Comparison of ENCODE assay signal across 14 cellular contexts in the genomic region with DNA sequence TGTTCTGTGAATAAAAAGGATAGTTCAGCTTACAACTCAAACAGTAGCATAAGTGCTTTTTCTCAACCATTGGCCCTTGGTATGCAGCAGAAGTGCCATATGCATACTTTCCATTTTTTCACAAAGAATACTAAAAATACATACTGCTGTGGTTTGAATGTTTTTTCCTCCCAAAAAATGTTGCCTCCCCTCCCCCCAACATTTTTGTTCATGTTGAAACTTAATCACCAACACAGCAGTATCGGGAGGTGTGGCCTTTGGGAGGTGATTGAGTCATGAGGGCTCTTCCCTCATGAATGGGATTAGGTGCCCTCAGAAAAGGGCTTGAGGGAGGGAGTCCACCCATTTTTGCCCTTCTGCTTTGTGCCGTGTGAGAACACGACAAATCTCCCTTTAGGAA.
DNase-seq lines count a peak whose midpoint lies in the region; ATAC-seq and TF ChIP-seq lines count a peak whose summit lies in the region.
"Had no signal": no experiment of that assay in that cellular context is flagged by ENCODE, and none has a peak within 500 bp of the region (broad histone marks: within the 10 kb centered on the region; RNA-seq: fewer than 3 reads in every experiment).

No MANE protein-coding gene starts in this region.

- H3K27ac Mint-ChIP-seq in stimulated activated naive CD8-positive, alpha-beta T cell treated with anti-CD3 and anti-CD28 coated beads, Interleukin-15, amount 100 ng/mL, for 72 hours, result no peak overlapping the region
- H3K27ac Mint-ChIP-seq: dendritic cell treated with granulocyte-macrophage colony-stimulating factor and Interleukin-4, amounts not matched to agents 40 ng/mL and 50 ng/mL, for 4 days had no signal

- H3K9me3 Mint-ChIP-seq in stimulated activated naive CD8-positive, alpha-beta T cell treated with anti-CD3 and anti-CD28 coated beads, Interleukin-15, amount 100 ng/mL, for 72 hours, result no peaks in the 10 kb centered on the region
- H3K9me3 Mint-ChIP-seq: dendritic cell treated with granulocyte-macrophage colony-stimulating factor and Interleukin-4, amounts not matched to agents 40 ng/mL and 50 ng/mL, for 4 days had no signal

- 100% methylated on average over 3 of the region's 3 CpGs for WGBS in hepatocyte (ENCODE audit: low lambda C conversion rate, missing lambda C conversion rate)

- H3K27me3 ChIP-seq in hepatocyte (no peaks in the 10 kb centered on the region), H7 (ENCODE audit: control insufficient read depth, insufficient read depth, low read length) (no peaks in the 10 kb centered on the region)
- H3K27me3 ChIP-seq: esophagus muscularis mucosa had no signal

- H3K27me3 Mint-ChIP-seq in stimulated activated naive CD8-positive, alpha-beta T cell treated with anti-CD3 and anti-CD28 coated beads, Interleukin-15, amount 100 ng/mL, for 72 hours, result no peaks in the 10 kb centered on the region
- H3K27me3 Mint-ChIP-seq: dendritic cell treated with granulocyte-macrophage colony-stimulating factor and Interleukin-4, amounts not matched to agents 40 ng/mL and 50 ng/mL, for 4 days had no signal

- DNase-seq in stimulated activated naive CD8-positive, alpha-beta T cell treated with anti-CD3 and anti-CD28 coated beads, Interleukin-15, Interleukin-2, amounts not matched to agents 100 U/mL and 50 U/mL, for 24 hours, result peak; percentile 19
- no peak for DNase-seq in stimulated activated naive CD8-positive, alpha-beta T cell treated with anti-CD3 and anti-CD28 coated beads, Interleukin-15, amount 100 ng/mL, for 72 hours
- DNase-seq in amniotic epithelial cell (ENCODE audit: low read depth) (peak; percentile 74), hepatocyte (ENCODE audit: low spot score) (no peak), H7 (no peak), GM13977 (ENCODE audit: low spot score) (no peak), NCI-H69 (lab: John Stamatoyannopoulos, UW) (no peak), hypothalamus (lab: John Stamatoyannopoulos, UW) (no peak)
- DNase-seq: amniotic stem cell, DMS153, NCI-H187 treated with DMSO at 0.1 percent for 48 hours, NCI-H510A had no signal

- in situ Hi-C loops in GM13977 (cut with MboI; ENCODE audit: low pct_unique_long_range_greater_than_20kb, low sequenced_read_pairs, unreplicated experiment), result no loop called here

- no peaks in the 10 kb centered on the region for H3K9me3 ChIP-seq in hepatocyte (ENCODE audit: low read depth)
- H3K9me3 ChIP-seq: esophagus muscularis mucosa had no signal

- no peaks in the 10 kb centered on the region for H3K36me3 ChIP-seq in hepatocyte (replicated peaks; ENCODE audit: insufficient read depth, low read depth)
- H3K36me3 ChIP-seq in H7 (replicated peaks; ENCODE audit: control insufficient read depth, insufficient read depth, low read length), result peaks cover 1% of the 10 kb centered on the region; the same call in 1 of the 2 replicates

- no peaks in the 10 kb centered on the region for H3K4me1 ChIP-seq in hepatocyte (ENCODE audit: insufficient read depth)
- H3K4me1 ChIP-seq: esophagus muscularis mucosa had no signal

- no peaks in the 10 kb centered on the region for H3K79me2 ChIP-seq in hepatocyte

- H3K4me3 Mint-ChIP-seq in stimulated activated naive CD8-positive, alpha-beta T cell treated with anti-CD3 and anti-CD28 coated beads, Interleukin-15, amount 100 ng/mL, for 72 hours, result no peak overlapping the region
- H3K4me3 Mint-ChIP-seq: dendritic cell treated with granulocyte-macrophage colony-stimulating factor and Interleukin-4, amounts not matched to agents 40 ng/mL and 50 ng/mL, for 4 days had no signal

- no peak overlapping the region for H2AFZ ChIP-seq in hepatocyte

- TF ChIP-seq CTCF in hepatocyte (IDR thresholded peaks at IDR 0.05; ENCODE audit: poor library complexity), result no peak
- no peak for TF ChIP-seq CTCF in GM13977 (IDR thresholded peaks at IDR 0.05; ENCODE audit: extremely low read depth, insufficient read depth, missing control alignments)

- no peaks in the 10 kb centered on the region for H3K9me2 ChIP-seq in hepatocyte (replicated peaks; ENCODE audit: insufficient read depth)

- H3K4me3 ChIP-seq in hepatocyte, result no peak overlapping the region
- no peak overlapping the region for H3K4me3 ChIP-seq in H7 (ENCODE audit: insufficient read depth, low read depth, low read length)
- H3K4me3 ChIP-seq: esophagus muscularis mucosa had no signal

- H4K20me1 ChIP-seq in hepatocyte (ENCODE audit: insufficient read depth, poor library complexity, severe bottlenecking), result no peaks in the 10 kb centered on the region

- no peaks in the 10 kb centered on the region for H3K4me1 Mint-ChIP-seq in stimulated activated naive CD8-positive, alpha-beta T cell treated with anti-CD3 and anti-CD28 coated beads, Interleukin-15, amount 100 ng/mL, for 72 hours

- peak; percentile 23 for ATAC-seq in stimulated activated naive CD8-positive, alpha-beta T cell treated with anti-CD3 and anti-CD28 coated beads, Interleukin-15, Interleukin-2, amounts not matched to agents 100 U/mL and 50 U/mL, for 24 hours
- ATAC-seq in stimulated activated naive CD8-positive, alpha-beta T cell treated with anti-CD3 and anti-CD28 coated beads, Interleukin-15, amount 100 ng/mL, for 72 hours, result no peak

- H3K4me2 ChIP-seq in hepatocyte, result no peak overlapping the region

- H3K27ac ChIP-seq in hepatocyte, result peak overlapping the region; percentile 5
- H3K27ac ChIP-seq: esophagus muscularis mucosa had no signal

Comparison
In these comparisons a context has a peak if more than half of its experiments do, and no peak if none do; other contexts are left out.
1. DNase-seq: peak in stimulated activated naive CD8-positive, alpha-beta T cell treated with anti-CD3 and anti-CD28 coated beads, Interleukin-15, Interleukin-2, amounts not matched to agents 100 U/mL and 50 U/mL, for 24 hours (single experiment) and amniotic epithelial cell (single experiment); none in stimulated activated naive CD8-positive, alpha-beta T cell treated with anti-CD3 and anti-CD28 coated beads, Interleukin-15, amount 100 ng/mL, for 72 hours (0 of 2), hepatocyte (single experiment), H7 (single experiment), GM13977 (single experiment), NCI-H69 (single experiment) and hypothalamus (0 of 51).